12 cellular contexts compared by ENCODE assay signal in genomic region chr17:32943647-32944191, GRCh38. TPM values are rescaled to one million over a fixed set of nuclear protein-coding genes. Genes with fewer than 3 reads are reported as not detected.
DNase-seq lines count a peak whose midpoint lies in the region; ATAC-seq and TF ChIP-seq lines count a peak whose summit lies in the region.
"Had no signal": no experiment of that assay in that cellular context is flagged by ENCODE, and none has a peak within 500 bp of the region (broad histone marks: within the 10 kb centered on the region; RNA-seq: fewer than 3 reads in every experiment).

No MANE protein-coding gene starts in this region.

- H3K27me3 Mint-ChIP-seq in activated T-cell treated with anti-CD3 and anti-CD28 coated beads, Interleukin-2, amount 50 U/mL, for 4 hours (ENCODE audit: low read depth): no peaks in the 10 kb centered on the region

- H3K9me3 Mint-ChIP-seq in activated T-cell treated with anti-CD3 and anti-CD28 coated beads, Interleukin-2, amount 50 U/mL, for 4 hours: no peaks in the 10 kb centered on the region
- H3K9me3 Mint-ChIP-seq: stimulated activated memory B cell treated with anti-CD40 and anti-IgM and Interleukin-4, amounts not matched to agents 10 μg/mL and 1 μg/mL and 100 μg/mL, for 72 hours had no signal

- 68 to 74% methylated on average over 8 of the region's 8 CpGs for WGBS in sigmoid colon, 2 donors

- H3K36me3 ChIP-seq in breast epithelium (no peaks in the 10 kb centered on the region), sigmoid colon (peaks cover 6 to 30% (median 10%) of the 10 kb centered on the region in 4 donors)
- H3K36me3 ChIP-seq: gastrocnemius medialis had no signal

- H3K27me3 ChIP-seq in breast epithelium: no peaks in the 10 kb centered on the region
- H3K27me3 ChIP-seq in sigmoid colon: no peaks in the 10 kb centered on the region
- H3K27me3 ChIP-seq: gastrocnemius medialis had no signal

- no peaks in the 10 kb centered on the region for H3K4me1 Mint-ChIP-seq in activated T-cell treated with anti-CD3 and anti-CD28 coated beads, Interleukin-2, amount 50 U/mL, for 4 hours (ENCODE audit: low read depth)
- H3K4me1 Mint-ChIP-seq: stimulated activated memory B cell treated with anti-CD40 and anti-IgM and Interleukin-4, amounts not matched to agents 10 μg/mL and 1 μg/mL and 100 μg/mL, for 72 hours had no signal

- H3K9me3 ChIP-seq in breast epithelium: no peaks in the 10 kb centered on the region
- no peaks in the 10 kb centered on the region for H3K9me3 ChIP-seq in sigmoid colon
- H3K9me3 ChIP-seq: gastrocnemius medialis had no signal

- no peak overlapping the region for H3K4me3 ChIP-seq in breast epithelium
- no peak overlapping the region for H3K4me3 ChIP-seq in sigmoid colon
- H3K4me3 ChIP-seq: gastrocnemius medialis had no signal

- TF ChIP-seq CTCF in breast epithelium (IDR thresholded peaks at IDR 0.05): no peak
- no peak for TF ChIP-seq CTCF in sigmoid colon (IDR thresholded peaks at IDR 0.05)

- no peak overlapping the region for H3K4me3 Mint-ChIP-seq in activated T-cell treated with anti-CD3 and anti-CD28 coated beads, Interleukin-2, amount 50 U/mL, for 4 hours
- H3K4me3 Mint-ChIP-seq: stimulated activated memory B cell treated with anti-CD40 and anti-IgM and Interleukin-4, amounts not matched to agents 10 μg/mL and 1 μg/mL and 100 μg/mL, for 72 hours had no signal

- H3K27ac ChIP-seq in breast epithelium (peak overlapping the region; percentile 56 to 68), sigmoid colon (no peak overlapping the region)
- H3K27ac ChIP-seq: gastrocnemius medialis had no signal

- H3K4me1 ChIP-seq in breast epithelium: no peaks in the 10 kb centered on the region
- H3K4me1 ChIP-seq in sigmoid colon: peaks cover 0 to 9% (median 8%) of the 10 kb centered on the region in 4 donors
- H3K4me1 ChIP-seq: gastrocnemius medialis had no signal

- H3K36me3 Mint-ChIP-seq in activated T-cell treated with anti-CD3 and anti-CD28 coated beads, Interleukin-2, amount 50 U/mL, for 4 hours (ENCODE audit: insufficient read depth): no peaks in the 10 kb centered on the region
- H3K36me3 Mint-ChIP-seq: stimulated activated memory B cell treated with anti-CD40 and anti-IgM and Interleukin-4, amounts not matched to agents 10 μg/mL and 1 μg/mL and 100 μg/mL, for 72 hours had no signal

- ATAC-seq in HG02840 (IDR thresholded peaks at IDR 0.05; ENCODE audit: low FRiP score, unreplicated experiment) (no peak), HG03135 (IDR thresholded peaks at IDR 0.05; ENCODE audit: unreplicated experiment) (no peak)
- no peak for ATAC-seq in activated T-cell treated with anti-CD3 and anti-CD28 coated beads, Interleukin-2, amount 50 U/mL, for 4 hours
- ATAC-seq: stimulated activated memory B cell treated with anti-CD40 and anti-IgM and Interleukin-4, amounts not matched to agents 10 μg/mL and 1 μg/mL and 100 μg/mL, for 72 hours had no signal

- DNase-seq in GM04503 (ENCODE audit: low read depth) (peak; percentile 94), breast epithelium (ENCODE audit: low spot score in 2 of 2) (peak in 1 of 2 donors; percentile 51), islet precursor cell (peak; percentile 70), sigmoid colon (peak; percentile 68), NCI-H128 (lab: John Stamatoyannopoulos, UW; ENCODE audit: unreplicated experiment) (no peak)
- no peak for DNase-seq in activated T-cell treated with anti-CD3 and anti-CD28 coated beads, Interleukin-2, amount 50 U/mL, for 4 hours
- DNase-seq: gastrocnemius medialis, NCI-H187 treated with DMSO at 0.1 percent for 48 hours had no signal

- TF ChIP-seq POLR2A in breast epithelium (IDR thresholded peaks at IDR 0.05) (no peak), sigmoid colon (IDR thresholded peaks at IDR 0.05) (no peak)

- intact Hi-C loops in breast epithelium (cut with DNase I; ENCODE audit: low total_unique reads): no loop called here
- intact Hi-C loops in sigmoid colon (cut with DNase I): no loop called here

- TF ChIP-seq EP300 in sigmoid colon (IDR thresholded peaks at IDR 0.05): no peak

RNA-seq across cellular contexts. Expression of gene TMEM98, which starts 15.8 kb away (rescaled TPM):
- total RNA-seq in breast epithelium (100 to 1,000 TPM in 2 of 3 donors, 10 to 100 TPM in 1; 59.7 to 138 (median 129) TPM), sigmoid colon (10 to 100 TPM; 46.0 to 88.1 (median 60.8) TPM)
- 10 to 100 TPM; 23.8 to 63.3 (median 59.5) TPM for polyA plus RNA-seq in sigmoid colon
- total RNA-seq in activated T-cell treated with anti-CD3 and anti-CD28 coated beads, Interleukin-2, amount 50 U/mL, for 4 hours: under 1 TPM; 0.16 to 0.86 (median 0.54) TPM

RNA-seq across cellular contexts. Expression of gene SPACA3, which starts 47.9 kb away (rescaled TPM):
- total RNA-seq in breast epithelium: not detected
- not detected for total RNA-seq in sigmoid colon
- polyA plus RNA-seq in sigmoid colon: not detected
- not detected for total RNA-seq in activated T-cell treated with anti-CD3 and anti-CD28 coated beads, Interleukin-2, amount 50 U/mL, for 4 hours
- total RNA-seq: gastrocnemius medialis; T-helper 2 cell treated with Interferon-gamma antibody and Interleukin-4, amounts not matched to agents 100 ng/mL and 5 ng/mL, for 36 hours had no signal

Comparison
In these comparisons a context has a peak if more than half of its experiments do, and no peak if none do; other contexts are left out.
1. DNase-seq: peak in GM04503 (single experiment), islet precursor cell (single experiment) and sigmoid colon (single experiment); none in activated T-cell treated with anti-CD3 and anti-CD28 coated beads, Interleukin-2, amount 50 U/mL, for 4 hours (single experiment) and NCI-H128 (single experiment).
2. H3K27ac ChIP-seq: peak in breast epithelium (2 of 2); none in sigmoid colon (0 of 4).
3. RNA of gene TMEM98, which starts 15.8 kb away (total RNA-seq): 59.7 to 138 TPM in breast epithelium and 46.0 to 88.1 TPM in sigmoid colon; 0.16 to 0.86 TPM in activated T-cell treated with anti-CD3 and anti-CD28 coated beads, Interleukin-2, amount 50 U/mL, for 4 hours; every median in the first group is over 10 times any median in the second.